In the genomic region with DNA sequence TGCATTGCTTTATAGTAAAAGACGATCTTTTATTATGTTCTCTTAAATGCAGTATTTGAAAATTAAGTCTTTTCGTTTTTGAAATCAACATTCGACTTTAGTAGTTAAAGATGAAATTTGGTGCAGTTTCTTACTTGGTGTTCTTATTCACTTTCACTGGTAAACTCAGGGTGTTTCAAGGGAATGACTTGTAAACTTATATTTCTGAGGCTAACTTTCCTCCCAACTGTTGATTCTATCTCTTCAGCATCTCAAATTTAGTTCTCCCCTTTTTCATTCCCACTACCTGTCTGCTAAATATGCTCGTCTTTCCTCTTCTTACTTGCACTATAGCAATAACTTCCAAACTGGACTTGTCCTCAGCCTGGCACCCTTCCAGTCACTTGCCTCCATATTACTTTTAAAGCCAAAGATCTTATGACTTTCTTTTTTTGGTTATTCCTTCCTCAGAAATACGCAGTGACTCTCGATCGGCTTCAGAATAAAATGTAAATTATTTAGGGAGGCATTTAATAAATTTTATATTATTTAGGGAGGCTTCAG, we compare ENCODE assay signal across 8 cellular contexts. TPM values are rescaled to one million over a fixed set of nuclear protein-coding genes. Genes with fewer than 3 reads are reported as not detected.
DNase-seq lines count a peak whose midpoint lies in the region; ATAC-seq lines count a peak whose summit lies in the region.

No MANE protein-coding gene starts in this region.

- intact Hi-C loops in activated T-helper 1 cell treated with anti-CD3 and anti-CD28 coated beads, Interleukin-12 subunit alpha, Interleukin-12 subunit beta, Interleukin-2, Interleukin-4 antibody, amounts not matched to agents 30 ng/mL and 10 ng/mL and 1 ng/mL, durations not matched to agents 14 hours and 24 hours and 36 hours (cut with micrococcal nuclease): loop anchor here (1.0 to 10.0 kb wide), 5 partner anchors 69 to 924 kb away; a partner anchor contains a TSS

- peaks cover 6% of the 10 kb centered on the region for H3K36me3 Mint-ChIP-seq in T-helper 2 cell treated with Interferon-gamma antibody and Interleukin-4, amounts not matched to agents 5 μg/mL and 100 μg/mL, for 36 hours (ENCODE audit: low read depth)
- peaks cover 4% of the 10 kb centered on the region for H3K36me3 Mint-ChIP-seq in activated T-helper 1 cell treated with anti-CD3 and anti-CD28 coated beads, Interleukin-12 subunit alpha, Interleukin-12 subunit beta, Interleukin-2, Interleukin-4 antibody, amounts not matched to agents 30 ng/mL and 10 ng/mL and 1 ng/mL, durations not matched to agents 14 hours and 24 hours and 36 hours (ENCODE audit: low read depth)

- peaks cover 15% of the 10 kb centered on the region for H3K4me1 Mint-ChIP-seq in T-helper 2 cell treated with Interferon-gamma antibody and Interleukin-4, amounts not matched to agents 5 μg/mL and 100 μg/mL, for 36 hours (ENCODE audit: low read depth)
- peaks cover 22% of the 10 kb centered on the region for H3K4me1 Mint-ChIP-seq in activated T-helper 1 cell treated with anti-CD3 and anti-CD28 coated beads, Interleukin-12 subunit alpha, Interleukin-12 subunit beta, Interleukin-2, Interleukin-4 antibody, amounts not matched to agents 30 ng/mL and 10 ng/mL and 1 ng/mL, durations not matched to agents 14 hours and 24 hours and 36 hours (ENCODE audit: low read depth)

- no peaks in the 10 kb centered on the region for H3K9me3 Mint-ChIP-seq in T-helper 2 cell treated with Interferon-gamma antibody and Interleukin-4, amounts not matched to agents 5 μg/mL and 100 μg/mL, for 36 hours
- no peaks in the 10 kb centered on the region for H3K9me3 Mint-ChIP-seq in activated T-helper 1 cell treated with anti-CD3 and anti-CD28 coated beads, Interleukin-12 subunit alpha, Interleukin-12 subunit beta, Interleukin-2, Interleukin-4 antibody, amounts not matched to agents 30 ng/mL and 10 ng/mL and 1 ng/mL, durations not matched to agents 14 hours and 24 hours and 36 hours

- no peak for ATAC-seq in GM19324 (IDR thresholded peaks at IDR 0.05; ENCODE audit: low FRiP score, unreplicated experiment)

- H3K27ac ChIP-seq in iPS-18a (ENCODE audit: low read length) (no peak overlapping the region), subcutaneous abdominal adipose tissue (ENCODE audit: low read depth, low read length) (peak overlapping the region; percentile 51)

- peak overlapping the region; percentile 76 for H3K4me3 ChIP-seq in iPS-18a (ENCODE audit: low read length)
- H3K4me3 ChIP-seq in subcutaneous abdominal adipose tissue (ENCODE audit: low read depth in 1 of 5, low read length in 5 of 5): peak overlapping the region; percentile 92 to 99 (median 97)

- H3K36me3 ChIP-seq in iPS-18a (ENCODE audit: control insufficient read depth, low read depth, low read length): no peaks in the 10 kb centered on the region
- H3K36me3 ChIP-seq in subcutaneous abdominal adipose tissue (ENCODE audit: control insufficient read depth in 5 of 5, insufficient read depth in 5 of 5, low read length in 5 of 5): peaks cover 3 to 10% (median 5%) of the 10 kb centered on the region in 5 donors

- H3K9ac ChIP-seq in iPS-18a (ENCODE audit: low read length): peak overlapping the region; percentile 67
- peak overlapping the region; percentile 82 to 93 (median 89) for H3K9ac ChIP-seq in subcutaneous abdominal adipose tissue (ENCODE audit: low read length in 5 of 5)

- H3K27me3 ChIP-seq in iPS-18a (ENCODE audit: control insufficient read depth, insufficient read depth, low read length): no peaks in the 10 kb centered on the region
- H3K27me3 ChIP-seq in subcutaneous abdominal adipose tissue (ENCODE audit: control insufficient read depth in 5 of 5, insufficient read depth in 4 of 5, low read length in 5 of 5): no peaks in the 10 kb centered on the region

- no peaks in the 10 kb centered on the region for H3K27me3 Mint-ChIP-seq in T-helper 2 cell treated with Interferon-gamma antibody and Interleukin-4, amounts not matched to agents 5 μg/mL and 100 μg/mL, for 36 hours (ENCODE audit: low read depth)
- no peaks in the 10 kb centered on the region for H3K27me3 Mint-ChIP-seq in activated T-helper 1 cell treated with anti-CD3 and anti-CD28 coated beads, Interleukin-12 subunit alpha, Interleukin-12 subunit beta, Interleukin-2, Interleukin-4 antibody, amounts not matched to agents 30 ng/mL and 10 ng/mL and 1 ng/mL, durations not matched to agents 14 hours and 24 hours and 36 hours (ENCODE audit: insufficient read depth)

- no peak for DNase-seq in T-helper 2 cell treated with Interferon-gamma antibody and Interleukin-4, amounts not matched to agents 5 μg/mL and 100 μg/mL, for 36 hours (ENCODE audit: low spot score)
- DNase-seq in T-helper 2 cell (no peak), NCI-H524 (lab: John Stamatoyannopoulos, UW) (no peak)
- DNase-seq in activated T-helper 1 cell treated with anti-CD3 and anti-CD28 coated beads, Interleukin-12 subunit alpha, Interleukin-12 subunit beta, Interleukin-2, Interleukin-4 antibody, amounts not matched to agents 30 ng/mL and 10 ng/mL and 1 ng/mL, durations not matched to agents 14 hours and 24 hours and 36 hours (ENCODE audit: low spot score): no peak
- no peak for DNase-seq in stimulated activated CD8-positive, alpha-beta memory T cell treated with anti-CD3 and anti-CD28 coated beads, Interleukin-4, amount 100 ng/mL, for 48 hours

- H3K4me3 Mint-ChIP-seq in T-helper 2 cell treated with Interferon-gamma antibody and Interleukin-4, amounts not matched to agents 5 μg/mL and 100 μg/mL, for 36 hours: peak overlapping the region; percentile 97
- H3K4me3 Mint-ChIP-seq in activated T-helper 1 cell treated with anti-CD3 and anti-CD28 coated beads, Interleukin-12 subunit alpha, Interleukin-12 subunit beta, Interleukin-2, Interleukin-4 antibody, amounts not matched to agents 30 ng/mL and 10 ng/mL and 1 ng/mL, durations not matched to agents 14 hours and 24 hours and 36 hours: peak overlapping the region; percentile 99

- H3K9me3 ChIP-seq in iPS-18a (ENCODE audit: control insufficient read depth, low read depth, low read length): no peaks in the 10 kb centered on the region
- no peaks in the 10 kb centered on the region for H3K9me3 ChIP-seq in subcutaneous abdominal adipose tissue (ENCODE audit: control insufficient read depth in 5 of 5, low read length in 5 of 5)

- peak overlapping the region; percentile 96 for H3K27ac Mint-ChIP-seq in T-helper 2 cell treated with Interferon-gamma antibody and Interleukin-4, amounts not matched to agents 5 μg/mL and 100 μg/mL, for 36 hours
- peak overlapping the region; percentile 95 for H3K27ac Mint-ChIP-seq in activated T-helper 1 cell treated with anti-CD3 and anti-CD28 coated beads, Interleukin-12 subunit alpha, Interleukin-12 subunit beta, Interleukin-2, Interleukin-4 antibody, amounts not matched to agents 30 ng/mL and 10 ng/mL and 1 ng/mL, durations not matched to agents 14 hours and 24 hours and 36 hours

- H3K4me1 ChIP-seq in iPS-18a (ENCODE audit: control insufficient read depth, low read depth, low read length) (peaks cover 5% of the 10 kb centered on the region), subcutaneous abdominal adipose tissue (ENCODE audit: control insufficient read depth in 5 of 5, insufficient read depth in 5 of 5, low read length in 5 of 5) (peaks cover 0 to 18% (median 16%) of the 10 kb centered on the region in 5 donors)

RNA-seq across cellular contexts. Expression of a gene that starts 1.0 kb away (rescaled TPM):
- total RNA-seq in activated T-helper 1 cell treated with anti-CD3 and anti-CD28 coated beads, Interleukin-12 subunit alpha, Interleukin-12 subunit beta, Interleukin-2, Interleukin-4 antibody, amounts not matched to agents 30 ng/mL and 10 ng/mL and 1 ng/mL, durations not matched to agents 14 hours and 24 hours and 36 hours: 16.0 and 16.3 TPM in 2 replicates
